Comparison of ENCODE assay signal across 9 cellular contexts in genomic region chr7:2821842-2822507, GRCh38. TPM values are rescaled to one million over a fixed set of nuclear protein-coding genes. Genes with fewer than 3 reads are reported as not detected.
DNase-seq lines count a peak whose midpoint lies in the region; ATAC-seq lines count a peak whose summit lies in the region.
"Had no signal": no experiment of that assay in that cellular context is flagged by ENCODE, and none has a peak within 500 bp of the region (broad histone marks: within the 10 kb centered on the region; RNA-seq: fewer than 3 reads in every experiment).

No MANE protein-coding gene starts in this region.

- H3K4me1 ChIP-seq in mesendoderm (ENCODE audit: control insufficient read depth, low read depth, low read length) = peaks cover 27% of the 10 kb centered on the region

- H2AK5ac ChIP-seq in mesendoderm (ENCODE audit: low read length) = no peak overlapping the region

- H4K5ac ChIP-seq in mesendoderm (ENCODE audit: low read length) = no peak overlapping the region

- no peak overlapping the region for H4K8ac ChIP-seq in mesendoderm (ENCODE audit: low read depth, low read length)

- WGBS in mesendoderm (ENCODE audit: extremely low coverage, insufficient coverage, low lambda C conversion rate) = no CpG with 5 or more reads among the region's 10 CpGs

- DNase-seq in amniotic stem cell (lab: John Stamatoyannopoulos, UW) (peak; percentile 54), mesendoderm (no peak), NCI-H2171 treated with DMSO at 0.1 percent for 48 hours (lab: John Stamatoyannopoulos, UW) (no peak), NCI-H2171 (lab: John Stamatoyannopoulos, UW) (no peak), HUDEP-2 (lab: John Stamatoyannopoulos, UW; ENCODE audit: unreplicated experiment in 76 of 76) (no peak)
- no peak for DNase-seq in activated CD8-positive, alpha-beta memory T cell treated with anti-CD3 and anti-CD28 coated beads for 24 hours

- peak overlapping the region; percentile 22 for H3K18ac ChIP-seq in mesendoderm (ENCODE audit: low read length)

- H3K79me2 ChIP-seq in mesendoderm (ENCODE audit: control insufficient read depth, insufficient read depth, low read length) = peaks cover 80% of the 10 kb centered on the region

- peak overlapping the region; percentile 12 for H3K56ac ChIP-seq in mesendoderm (ENCODE audit: low read length)

- peak; percentile 50 for ATAC-seq in GM18498 (IDR thresholded peaks at IDR 0.05; ENCODE audit: unreplicated experiment)
- ATAC-seq in HG03039 (IDR thresholded peaks at IDR 0.05; ENCODE audit: unreplicated experiment) = peak; percentile 48

- H3K9ac ChIP-seq in mesendoderm (ENCODE audit: low read length) = no peak overlapping the region

- H3K79me1 ChIP-seq in mesendoderm (ENCODE audit: low read length) = peaks cover 23% of the 10 kb centered on the region

- H3K4me3 ChIP-seq in mesendoderm (ENCODE audit: low read length) = no peak overlapping the region

- H2BK5ac ChIP-seq in mesendoderm (ENCODE audit: low read length) = no peak overlapping the region

- peak overlapping the region; percentile 7 for H3K23ac ChIP-seq in mesendoderm (ENCODE audit: low read length)

- peak overlapping the region; percentile 66 for H3K27ac ChIP-seq in mesendoderm (ENCODE audit: low read depth, low read length)
- H3K27ac ChIP-seq: HL-60 had no signal

- H3K4ac ChIP-seq in mesendoderm (ENCODE audit: low read depth, low read length) = no peak overlapping the region

- H3K27me3 ChIP-seq in mesendoderm (ENCODE audit: insufficient read depth, low read length, poor library complexity) = no peaks in the 10 kb centered on the region

- H3K4me2 ChIP-seq in mesendoderm (ENCODE audit: low read length) = no peak overlapping the region

- H2BK120ac ChIP-seq in mesendoderm (ENCODE audit: low read depth, low read length) = no peak overlapping the region

- H3K36me3 ChIP-seq in mesendoderm (ENCODE audit: control insufficient read depth, insufficient read depth, low read length) = no peaks in the 10 kb centered on the region

- no peak overlapping the region for H2BK15ac ChIP-seq in mesendoderm (replicated peaks; ENCODE audit: low read depth)

RNA-seq across cellular contexts. Expression of gene GNA12, which starts 22.1 kb away (rescaled TPM):
- 46.1 TPM for polyA plus RNA-seq in mesendoderm (2013, experiment 1 of 2)
- 47.4 TPM for polyA plus RNA-seq in mesendoderm (2013, experiment 2 of 2)
